ENCODE assay signal across 13 cellular contexts in the genomic region with DNA sequence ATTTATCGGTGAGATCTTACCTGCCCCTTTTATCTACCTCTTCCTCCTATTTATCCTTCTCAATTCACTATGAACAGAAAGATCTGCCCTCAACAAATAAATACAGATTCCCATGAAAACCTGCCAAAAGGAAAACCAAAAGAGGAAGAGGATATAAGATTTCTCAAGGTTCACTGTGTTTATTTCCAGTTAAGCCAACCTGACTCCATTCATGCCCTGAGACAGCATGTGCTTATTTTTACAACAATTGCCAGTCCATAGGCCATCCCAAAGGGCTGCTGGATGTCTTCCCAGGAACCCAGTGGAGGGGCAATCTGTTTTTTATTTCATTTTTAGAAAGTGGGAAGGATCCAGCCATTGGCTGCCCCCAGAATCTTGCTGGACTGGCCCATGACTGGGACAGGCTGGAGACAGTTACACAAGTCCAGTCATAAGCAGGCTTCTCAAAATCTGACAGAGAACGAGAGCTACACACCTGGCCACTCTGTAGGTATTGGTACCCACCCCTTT.
A peak's percentile ranks its signal among the peaks of the same experiment; 100 is the strongest.
DNase-seq lines count a peak whose midpoint lies in the region; ATAC-seq and TF ChIP-seq lines count a peak whose summit lies in the region.
"Had no signal": no experiment of that assay in that cellular context is flagged by ENCODE, and none has a peak within 500 bp of the region (broad histone marks: within the 10 kb centered on the region; RNA-seq: fewer than 3 reads in every experiment).

No MANE protein-coding gene starts in this region.

- no peak for ATAC-seq in HG03432 (IDR thresholded peaks at IDR 0.05; ENCODE audit: unreplicated experiment)
- ATAC-seq in GM21529 (IDR thresholded peaks at IDR 0.05; ENCODE audit: unreplicated experiment), result no peak
- ATAC-seq: HCT116 had no signal

- intact Hi-C loops in prostate gland (cut with DNase I), result no loop called here

- DNase-seq in cerebellar nuclear complex (lab: John Stamatoyannopoulos, UW) (peak; percentile 51 to 80), prostate gland (ENCODE audit: low spot score) (no peak), OCI-M1 (lab: John Stamatoyannopoulos, UW) (no peak)
- DNase-seq: AML-193; CD4-positive, CD25-positive, alpha-beta regulatory T cell; DMS79; KG1 had no signal

- no peak overlapping the region for H3K4me3 ChIP-seq in prostate gland
- H3K4me3 ChIP-seq: BLaER1 had no signal

- no peaks in the 10 kb centered on the region for H3K27me3 ChIP-seq in prostate gland (replicated peaks; ENCODE audit: insufficient read depth)
- H3K27me3 ChIP-seq: BLaER1 had no signal

- no peak for TF ChIP-seq POLR2A in prostate gland (IDR thresholded peaks at IDR 0.05)

- TF ChIP-seq CTCF in 22Rv1 (IDR thresholded peaks at IDR 0.05) (no peak), C4-2B (conservative IDR thresholded peaks at IDR 0.05) (no peak), prostate gland (IDR thresholded peaks at IDR 0.05) (no peak)

- H3K4me1 ChIP-seq in prostate gland (replicated peaks), result no peaks in the 10 kb centered on the region
- H3K4me1 ChIP-seq: BLaER1 had no signal

- H3K27ac ChIP-seq in 22Rv1, result peak overlapping the region; percentile 95
- H3K27ac ChIP-seq in C4-2B, result peak overlapping the region; percentile 80
- H3K27ac ChIP-seq in prostate gland, result peak overlapping the region; percentile 76 to 78
- H3K27ac ChIP-seq: BLaER1 had no signal

- H3K36me3 ChIP-seq in prostate gland, result no peaks in the 10 kb centered on the region
- H3K36me3 ChIP-seq: BLaER1 had no signal

- 80% methylated on average over 2 of the region's 2 CpGs for WGBS in prostate gland

- H3K9me3 ChIP-seq in prostate gland, result no peaks in the 10 kb centered on the region
- H3K9me3 ChIP-seq: BLaER1 had no signal

Comparison
In these comparisons a context has a peak if more than half of its experiments do, and no peak if none do; other contexts are left out.
1. DNase-seq: peak in cerebellar nuclear complex (2 of 2); none in prostate gland (single experiment) and OCI-M1 (single experiment).
2. Peak in every context shown above with its lines, with median percentiles within 50 percentile points of each other: H3K27ac ChIP-seq.